ENCODE assay signal across 17 cellular contexts in the genomic region with DNA sequence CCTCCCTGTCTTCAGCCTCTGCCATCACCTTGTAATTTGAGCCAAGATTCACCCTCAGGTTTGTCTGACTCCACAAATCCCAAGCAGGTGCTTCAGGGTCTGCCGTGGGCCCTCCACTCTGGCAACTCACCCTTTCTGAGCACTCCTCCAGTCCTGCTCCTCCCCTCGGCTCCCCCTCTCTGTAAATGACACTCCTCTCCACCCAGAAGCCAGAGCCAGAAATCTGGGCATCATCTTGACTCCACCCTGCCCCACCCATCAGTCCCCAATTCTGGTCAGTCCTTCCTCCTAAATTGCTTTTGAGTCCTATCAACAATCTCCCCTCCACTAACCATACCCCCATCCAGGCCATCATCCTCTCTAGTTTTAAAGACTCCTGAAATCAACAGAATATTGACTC. TPM values are rescaled to one million over a fixed set of nuclear protein-coding genes. Genes with fewer than 3 reads are reported as not detected.
A peak's percentile ranks its signal among the peaks of the same experiment; 100 is the strongest.
DNase-seq lines count a peak whose midpoint lies in the region; ATAC-seq and TF ChIP-seq lines count a peak whose summit lies in the region.
"Had no signal": no experiment of that assay in that cellular context is flagged by ENCODE, and none has a peak within 500 bp of the region (broad histone marks: within the 10 kb centered on the region; RNA-seq: fewer than 3 reads in every experiment).

No MANE protein-coding gene starts in this region.

- H3K4me2 ChIP-seq in trophoblast cell (ENCODE audit: low read length): no peak overlapping the region
- H3K4me2 ChIP-seq: neural progenitor cell had no signal

- H3K27me3 ChIP-seq in CD8-positive, alpha-beta memory T cell (ENCODE audit: insufficient read depth, low read length, poor library complexity, severe bottlenecking): no peaks in the 10 kb centered on the region
- H3K27me3 ChIP-seq in trophoblast cell (ENCODE audit: insufficient read depth, low read length) (no peaks in the 10 kb centered on the region), endodermal cell (ENCODE audit: control insufficient read depth, insufficient read depth, low read length, poor library complexity, severe bottlenecking) (peaks cover 3% of the 10 kb centered on the region)
- H3K27me3 ChIP-seq: breast epithelium, esophagus squamous epithelium, neural progenitor cell, uterus had no signal

- H2BK120ac ChIP-seq in trophoblast cell (ENCODE audit: insufficient read depth, low read length, poor library complexity): peak overlapping the region; percentile 52

- no peak overlapping the region for H3K4me3 ChIP-seq in CD8-positive, alpha-beta memory T cell (ENCODE audit: low read length)
- H3K4me3 ChIP-seq in trophoblast cell (ENCODE audit: low read depth, low read length): no peak overlapping the region
- no peak overlapping the region for H3K4me3 ChIP-seq in endodermal cell (ENCODE audit: low read length)
- H3K4me3 ChIP-seq: breast epithelium, esophagus squamous epithelium, neural progenitor cell, uterus had no signal

- H2BK12ac ChIP-seq in trophoblast cell (ENCODE audit: low read length): peak overlapping the region; percentile 46

- H3K79me2 ChIP-seq in trophoblast cell (ENCODE audit: control insufficient read depth, insufficient read depth, low read length, poor library complexity): no peaks in the 10 kb centered on the region

- peak overlapping the region; percentile 24 to 96 (median 80) for H3K27ac Mint-ChIP-seq in CD8-positive, alpha-beta memory T cell
- H3K27ac Mint-ChIP-seq in central memory CD8-positive, alpha-beta T cell (ENCODE audit: low read depth): peak overlapping the region; percentile 73
- H3K27ac Mint-ChIP-seq in endodermal cell: no peak overlapping the region
- H3K27ac Mint-ChIP-seq: neural progenitor cell had no signal

- H3K18ac ChIP-seq in trophoblast cell (ENCODE audit: low read length): peak overlapping the region; percentile 9

- ATAC-seq in central memory CD8-positive, alpha-beta T cell (replicated peaks; ENCODE audit: extremely low read depth, poor library complexity, severe bottlenecking): no peak
- no peak for ATAC-seq in HG03196 (IDR thresholded peaks at IDR 0.05; ENCODE audit: unreplicated experiment)
- no peak for ATAC-seq in HG02938 (IDR thresholded peaks at IDR 0.05; ENCODE audit: unreplicated experiment)

- CTCF ChIA-PET in CD8-positive, alpha-beta memory T cell (lab: Charles Lee): interaction anchor here (1.2 kb wide), 1 partner anchor 17 kb away, joined by 3 read pairs; no protein-coding TSS in a partner anchor

- H3K9ac ChIP-seq in trophoblast cell (ENCODE audit: low read length): no peak overlapping the region
- no peak overlapping the region for H3K9ac ChIP-seq in endodermal cell (ENCODE audit: extremely low read depth, low read length, poor library complexity, severe bottlenecking)
- H3K9ac ChIP-seq: neural progenitor cell had no signal

- H4K91ac ChIP-seq in trophoblast cell (ENCODE audit: low read depth, low read length): peak overlapping the region; percentile 63

- no CpG with 5 or more reads among the region's 2 CpGs for WGBS in trophoblast cell (ENCODE audit: extremely low coverage, insufficient coverage, insufficient read length)
- WGBS in endodermal cell (ENCODE audit: insufficient coverage in 1 of 2, insufficient read length in 1 of 2), 2 experiments: 86 to 90% methylated on average over 2 of the region's 2 CpGs

- H3K4me3 Mint-ChIP-seq in CD8-positive, alpha-beta memory T cell: peak overlapping the region in 1 of 7 donors; percentile 4
- no peak overlapping the region for H3K4me3 Mint-ChIP-seq in central memory CD8-positive, alpha-beta T cell
- H3K4me3 Mint-ChIP-seq in endodermal cell: no peak overlapping the region
- H3K4me3 Mint-ChIP-seq: neural progenitor cell had no signal

- DNase-seq in activated effector memory CD4-positive, alpha-beta T cell treated with anti-CD3 and anti-CD28 coated beads, Interleukin-2, amount 50 U/mL, for 16 hours: peak; percentile 45
- no peak for DNase-seq in activated effector memory CD4-positive, alpha-beta T cell treated with Interleukin-2 at 50 U/mL for 16 hours
- no peak for DNase-seq in CD8-positive, alpha-beta memory T cell
- no peak for DNase-seq in central memory CD8-positive, alpha-beta T cell (ENCODE audit: low spot score in 2 of 2)
- no peak for DNase-seq in trophoblast cell
- no peak for DNase-seq in endodermal cell
- DNase-seq: esophagus squamous epithelium, glutamatergic neuron, mammary epithelial cell, NCI-H1436, uterus had no signal

- H3K4me1 Mint-ChIP-seq in CD8-positive, alpha-beta memory T cell: peaks cover 84 to 90% (median 90%) of the 10 kb centered on the region in 3 donors
- H3K4me1 Mint-ChIP-seq in central memory CD8-positive, alpha-beta T cell: peaks cover 88% of the 10 kb centered on the region
- no peaks in the 10 kb centered on the region for H3K4me1 Mint-ChIP-seq in endodermal cell

- peaks cover 20% of the 10 kb centered on the region for H3K36me3 ChIP-seq in CD8-positive, alpha-beta memory T cell (ENCODE audit: insufficient read depth, low read length)
- no peaks in the 10 kb centered on the region for H3K36me3 ChIP-seq in trophoblast cell (ENCODE audit: control insufficient read depth in 1 of 2, insufficient read depth in 2 of 2, low read length in 2 of 2)
- H3K36me3 ChIP-seq in endodermal cell (ENCODE audit: control insufficient read depth, insufficient read depth, low read length): no peaks in the 10 kb centered on the region
- H3K36me3 ChIP-seq: breast epithelium, esophagus squamous epithelium, neural progenitor cell, uterus had no signal

- H3K27me3 Mint-ChIP-seq in CD8-positive, alpha-beta memory T cell: no peaks in the 10 kb centered on the region
- H3K27me3 Mint-ChIP-seq in central memory CD8-positive, alpha-beta T cell: no peaks in the 10 kb centered on the region
- no peaks in the 10 kb centered on the region for H3K27me3 Mint-ChIP-seq in endodermal cell (ENCODE audit: insufficient read depth)

- no peak overlapping the region for H4K8ac ChIP-seq in trophoblast cell (ENCODE audit: low read depth, low read length)

- H2AFZ ChIP-seq in trophoblast cell (ENCODE audit: insufficient read depth, low read length, poor library complexity): no peak overlapping the region
- H2AFZ ChIP-seq: neural progenitor cell had no signal

- no peak for TF ChIP-seq CTCF in endodermal cell (conservative IDR thresholded peaks at IDR 0.05)

- peaks cover 81% of the 10 kb centered on the region for H3K4me1 ChIP-seq in CD8-positive, alpha-beta memory T cell (ENCODE audit: insufficient read depth, low read length)
- H3K4me1 ChIP-seq in trophoblast cell (ENCODE audit: control insufficient read depth in 1 of 2, insufficient read depth in 2 of 2, low read length in 2 of 2): peaks cover 19 to 25% of the 10 kb centered on the region in 2 experiments
- H3K4me1 ChIP-seq in endodermal cell (ENCODE audit: control insufficient read depth, insufficient read depth, low read length): no peaks in the 10 kb centered on the region
- H3K4me1 ChIP-seq: neural progenitor cell, uterus had no signal

- no peaks in the 10 kb centered on the region for H3K9me3 ChIP-seq in CD8-positive, alpha-beta memory T cell (ENCODE audit: low read length)
- no peaks in the 10 kb centered on the region for H3K9me3 ChIP-seq in trophoblast cell (ENCODE audit: insufficient read depth, low read depth, low read length)
- H3K9me3 ChIP-seq in endodermal cell (ENCODE audit: control insufficient read depth, low read length): no peaks in the 10 kb centered on the region
- H3K9me3 ChIP-seq: breast epithelium, esophagus squamous epithelium, uterus had no signal

- H3K23ac ChIP-seq in trophoblast cell (ENCODE audit: low read length): no peak overlapping the region

- POLR2A ChIA-PET in CD8-positive, alpha-beta memory T cell (lab: Charles Lee): no interaction called here

- H3K9me3 Mint-ChIP-seq in CD8-positive, alpha-beta memory T cell: no peaks in the 10 kb centered on the region
- no peaks in the 10 kb centered on the region for H3K9me3 Mint-ChIP-seq in central memory CD8-positive, alpha-beta T cell
- no peaks in the 10 kb centered on the region for H3K9me3 Mint-ChIP-seq in endodermal cell
- H3K9me3 Mint-ChIP-seq: neural progenitor cell had no signal

- H3K14ac ChIP-seq in trophoblast cell (ENCODE audit: low read length): peak overlapping the region; percentile 61

- peaks cover 11% of the 10 kb centered on the region for H3K79me1 ChIP-seq in trophoblast cell (ENCODE audit: low read length)

- H3K4ac ChIP-seq in trophoblast cell (ENCODE audit: low read depth, low read length): peak overlapping the region; percentile 6

- peak overlapping the region; percentile 67 for H2AK5ac ChIP-seq in trophoblast cell (ENCODE audit: low read length)

- peak overlapping the region; percentile 6 for H2BK5ac ChIP-seq in trophoblast cell (ENCODE audit: low read depth, low read length, poor library complexity)

- H3K36me3 Mint-ChIP-seq in CD8-positive, alpha-beta memory T cell: peaks cover 0 to 87% (median 15%) of the 10 kb centered on the region in 3 donors
- H3K36me3 Mint-ChIP-seq in central memory CD8-positive, alpha-beta T cell (ENCODE audit: insufficient read depth): peaks cover 34% of the 10 kb centered on the region
- H3K36me3 Mint-ChIP-seq in endodermal cell (ENCODE audit: low read depth): no peaks in the 10 kb centered on the region
- H3K36me3 Mint-ChIP-seq: neural progenitor cell had no signal

- H4K12ac ChIP-seq in trophoblast cell (ENCODE audit: low read depth, low read length): no peak overlapping the region

- H3K27ac ChIP-seq in CD8-positive, alpha-beta memory T cell (ENCODE audit: low read depth, low read length): no peak overlapping the region
- H3K27ac ChIP-seq in trophoblast cell (ENCODE audit: low read depth, low read length): no peak overlapping the region
- H3K27ac ChIP-seq in endodermal cell (ENCODE audit: low read depth, low read length): no peak overlapping the region
- H3K27ac ChIP-seq: breast epithelium, esophagus squamous epithelium, neural progenitor cell, uterus, VCaP had no signal

RNA-seq across cellular contexts. Expression of a gene that starts 40.5 kb away (rescaled TPM):
- 10 to 100 TPM; 45.9 to 47.9 TPM for total RNA-seq in CD8-positive, alpha-beta memory T cell
- 171 TPM for polyA plus RNA-seq in CD8-positive, alpha-beta memory T cell
- 0.46 and 0.53 TPM in 2 replicates for polyA plus RNA-seq in trophoblast cell (2013)
- total RNA-seq in endodermal cell: under 1 TPM; 0.11 to 0.29 TPM
- polyA plus RNA-seq in endodermal cell (2013, experiment 1 of 2): 0.61 TPM
- 0.37 TPM for polyA plus RNA-seq in endodermal cell (2013, experiment 2 of 2)
- polyA plus RNA-seq: AG04450 had no signal

RNA-seq across cellular contexts. Expression of a gene that starts 51.2 kb away (rescaled TPM):
- 10 to 100 TPM; 15.6 to 17.9 TPM for total RNA-seq in CD8-positive, alpha-beta memory T cell
- 8.2 TPM for polyA plus RNA-seq in CD8-positive, alpha-beta memory T cell
- 335 and 346 TPM in 2 replicates for polyA plus RNA-seq in trophoblast cell (2013)
- 100 to 1,000 TPM; 111 to 114 TPM for total RNA-seq in endodermal cell
- 72.9 TPM for polyA plus RNA-seq in endodermal cell (2013, experiment 1 of 2)
- 82.6 TPM for polyA plus RNA-seq in endodermal cell (2013, experiment 2 of 2)

Comparison
In these comparisons a context has a peak if more than half of its experiments do, and no peak if none do; other contexts are left out.
1. RNA of a gene that starts 40.5 kb away (total RNA-seq): 45.9 to 47.9 TPM in CD8-positive, alpha-beta memory T cell; 0.11 to 0.29 TPM in endodermal cell; every median in the first group is over 10 times any median in the second.
2. RNA of a gene that starts 51.2 kb away (total RNA-seq): 111 to 114 TPM in endodermal cell; 15.6 to 17.9 TPM in CD8-positive, alpha-beta memory T cell; every median in the first group is over 4 times any median in the second.